Comparison of ENCODE assay signal across 8 cellular contexts in genomic region chr3:45596290-45596791, GRCh38. TPM values are rescaled to one million over a fixed set of nuclear protein-coding genes. Genes with fewer than 3 reads are reported as not detected.
A peak's percentile ranks its signal among the peaks of the same experiment; 100 is the strongest.
DNase-seq lines count a peak whose midpoint lies in the region; ATAC-seq and TF ChIP-seq lines count a peak whose summit lies in the region.

No MANE protein-coding gene starts in this region.

- no peak for TF ChIP-seq EP300 in suprapubic skin (IDR thresholded peaks at IDR 0.05)

- ATAC-seq in HG02884 (IDR thresholded peaks at IDR 0.05; ENCODE audit: unreplicated experiment) (peak; percentile 41), HG03469 (IDR thresholded peaks at IDR 0.05; ENCODE audit: unreplicated experiment) (no peak)

- DNase-seq in activated naive CD4-positive, alpha-beta T cell treated with anti-CD3 and anti-CD28 coated beads, Interleukin-2, amount 50 U/mL, for 16 hours, result no peak
- peak; percentile 55 for DNase-seq in SIG-M5 (lab: John Stamatoyannopoulos, UW)
- DNase-seq in right atrium auricular region (ENCODE audit: low spot score), result no peak
- no peak for DNase-seq in suprapubic skin (ENCODE audit: low spot score in 2 of 2)
- DNase-seq in stimulated activated CD4-positive, alpha-beta T cell treated with anti-CD3 and anti-CD28 coated beads, Interleukin-4, amount 100 ng/mL, for 1 hour, result no peak

- H3K9me3 Mint-ChIP-seq in activated naive CD4-positive, alpha-beta T cell treated with anti-CD3 and anti-CD28 coated beads, Interleukin-2, amount 50 U/mL, for 24 hours, result no peaks in the 10 kb centered on the region

- H3K4me1 ChIP-seq in right atrium auricular region (peaks cover 0 to 82% of the 10 kb centered on the region in 2 donors), suprapubic skin (peaks cover 81% of the 10 kb centered on the region)

- H3K27ac ChIP-seq in right atrium auricular region, result peak overlapping the region; percentile 91 to 97
- peak overlapping the region; percentile 34 for H3K27ac ChIP-seq in suprapubic skin

- H3K9me3 ChIP-seq in right atrium auricular region (no peaks in the 10 kb centered on the region), suprapubic skin (no peaks in the 10 kb centered on the region)

- H3K4me3 Mint-ChIP-seq in activated naive CD4-positive, alpha-beta T cell treated with anti-CD3 and anti-CD28 coated beads, Interleukin-2, amount 50 U/mL, for 24 hours, result peak overlapping the region; percentile 81

- no peak for TF ChIP-seq POLR2A in suprapubic skin (IDR thresholded peaks at IDR 0.05)

- no peaks in the 10 kb centered on the region for H3K36me3 Mint-ChIP-seq in activated naive CD4-positive, alpha-beta T cell treated with anti-CD3 and anti-CD28 coated beads, Interleukin-2, amount 50 U/mL, for 24 hours

- no peaks in the 10 kb centered on the region for H3K27me3 Mint-ChIP-seq in activated naive CD4-positive, alpha-beta T cell treated with anti-CD3 and anti-CD28 coated beads, Interleukin-2, amount 50 U/mL, for 24 hours

- H3K27ac Mint-ChIP-seq in activated naive CD4-positive, alpha-beta T cell treated with anti-CD3 and anti-CD28 coated beads, Interleukin-2, amount 50 U/mL, for 24 hours, result peak overlapping the region; percentile 21

- peaks cover 68% of the 10 kb centered on the region for H3K4me1 Mint-ChIP-seq in activated naive CD4-positive, alpha-beta T cell treated with anti-CD3 and anti-CD28 coated beads, Interleukin-2, amount 50 U/mL, for 24 hours

- 63% methylated on average over 4 of the region's 4 CpGs for WGBS in suprapubic skin

- H3K27me3 ChIP-seq in right atrium auricular region, result no peaks in the 10 kb centered on the region
- no peaks in the 10 kb centered on the region for H3K27me3 ChIP-seq in suprapubic skin

- H3K36me3 ChIP-seq in right atrium auricular region (peaks cover 7% of the 10 kb centered on the region), suprapubic skin (peaks cover 6% of the 10 kb centered on the region)

- no peak for TF ChIP-seq CTCF in right atrium auricular region (IDR thresholded peaks at IDR 0.05)
- no peak for TF ChIP-seq CTCF in suprapubic skin (IDR thresholded peaks at IDR 0.05)

- H3K4me3 ChIP-seq in right atrium auricular region, result peak overlapping the region; percentile 68 to 85
- H3K4me3 ChIP-seq in suprapubic skin, result peak overlapping the region; percentile 62

RNA-seq across cellular contexts. Expression of gene LIMD1, which starts 1.8 kb away (rescaled TPM):
- total RNA-seq in right atrium auricular region (10 to 100 TPM; 15.8 to 19.4 TPM), suprapubic skin (10 to 100 TPM; 16.6 to 55.4 (median 26.3) TPM)
